ENCODE assay signal across 29 cellular contexts in the genomic region with DNA sequence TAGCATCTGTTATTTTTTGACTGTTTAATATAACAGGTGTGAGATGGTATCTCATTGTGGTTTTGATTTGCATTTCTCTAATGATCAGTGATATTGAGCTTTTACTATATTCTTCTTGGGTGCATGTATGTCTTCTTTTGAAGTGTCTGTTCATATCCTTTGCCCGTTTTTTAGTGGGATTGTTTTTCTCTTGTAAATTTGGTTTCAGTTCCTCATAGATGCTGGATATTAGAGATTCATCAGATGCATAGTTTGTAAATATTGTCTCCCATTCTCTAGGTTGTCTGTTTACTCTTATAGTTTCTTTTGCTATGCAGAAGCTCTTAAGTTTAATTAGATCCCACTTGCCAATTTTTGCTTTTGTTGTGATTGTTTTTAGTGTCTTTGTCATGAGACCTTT.
"Had no signal": no experiment of that assay in that cellular context is flagged by ENCODE, and none has a peak within 500 bp of the region (broad histone marks: within the 10 kb centered on the region; RNA-seq: fewer than 3 reads in every experiment).

No MANE protein-coding gene starts in this region.

- FAIRE-seq: islet of Langerhans, kidney, pancreas had no signal

- H3K9me3 ChIP-seq: lower lobe of right lung, pancreas, prostate gland, stomach, testis, thyroid gland, transverse colon, upper lobe of left lung, vagina had no signal

- H3K27me3 ChIP-seq: left lung, pancreas, stomach, testis, thyroid gland, transverse colon, upper lobe of left lung, vagina had no signal

- H3K4me1 ChIP-seq: left lung, lower lobe of right lung, pancreas, prostate gland, stomach, testis, thyroid gland, transverse colon, upper lobe of left lung, vagina had no signal

- H3K27ac ChIP-seq: left lung, lower lobe of right lung, pancreas, prostate gland, skin epidermis, stomach, testis, thyroid gland, transverse colon, upper lobe of left lung, vagina had no signal

- DNase-seq: immature natural killer cell; kidney; left colon; left lung; lower lobe of right lung; mammary epithelial cell; mesenchymal stem cell; naive thymus-derived CD8-positive, alpha-beta T cell; nucleus accumbens; pancreas; posterior cingulate gyrus; retina; right cardiac atrium; stimulated activated CD4-positive, alpha-beta T cell treated with anti-CD3 and anti-CD28 coated beads, Interleukin-12 subunit alpha, Interleukin-12 subunit beta, amount 100 ng/mL, for 4 hours; stimulated activated CD4-positive, alpha-beta T cell treated with anti-CD3 and anti-CD28 coated beads, Interleukin-15, amount 100 ng/mL, for 24 hours; stimulated activated CD4-positive, alpha-beta T cell treated with anti-CD3 and anti-CD28 coated beads, Interleukin-2, amount 100 ng/mL, for 24 hours; stimulated activated CD4-positive, alpha-beta T cell treated with anti-CD3 and anti-CD28 coated beads, Interleukin-4, amount 100 ng/mL, for 1 hour; stimulated activated naive B cell treated with anti-CD40 and anti-IgM and Interleukin-4, amounts not matched to agents 10 μg/mL and 1 μg/mL and 100 μg/mL, for 72 hours; stimulated activated naive CD8-positive, alpha-beta T cell treated with anti-CD3 and anti-CD28 coated beads, Interleukin-15, Interleukin-2, amounts not matched to agents 100 U/mL and 50 U/mL, for 24 hours; stomach; testis; thyroid gland; transverse colon; upper lobe of left lung had no signal

- ATAC-seq: left colon; left lung; lower lobe of right lung; naive thymus-derived CD8-positive, alpha-beta T cell; pancreas; right cardiac atrium; sciatic nerve; stimulated activated naive B cell treated with anti-CD40 and anti-IgM and Interleukin-4, amounts not matched to agents 10 μg/mL and 1 μg/mL and 100 μg/mL, for 72 hours; stimulated activated naive CD8-positive, alpha-beta T cell treated with anti-CD3 and anti-CD28 coated beads, Interleukin-15, Interleukin-2, amounts not matched to agents 100 U/mL and 50 U/mL, for 24 hours had no signal

- H3K36me3 ChIP-seq: left lung, lower lobe of right lung, pancreas, prostate gland, stomach, thyroid gland, transverse colon, upper lobe of left lung, vagina had no signal

- H3K4me3 ChIP-seq: left lung, lower lobe of right lung, pancreas, prostate gland, skin epidermis, stomach, testis, thyroid gland, transverse colon, upper lobe of left lung, vagina had no signal
